1 cellular context compared by ENCODE assay signal in genomic region chr19:6354098-6354674, GRCh38.
TF ChIP-seq lines count a peak whose summit lies in the region.

No MANE protein-coding gene starts in this region.

TF ChIP-seq in IMR-90, 13 proteins besides CTCF, POLR2A, EP300 and RAD21:
- TF ChIP-seq BHLHE40 (IDR thresholded peaks at IDR 0.05; ENCODE audit: low read depth, low read length) (no peak), MAFK (IDR thresholded peaks at IDR 0.05; ENCODE audit: low read depth, low read length) (no peak), SMC3 (IDR thresholded peaks at IDR 0.05; ENCODE audit: low read depth, low read length) (peak; percentile 44), NFE2L2 (IDR thresholded peaks at IDR 0.05; ENCODE audit: low read depth, low read length) (no peak)
